14 cellular contexts compared by ENCODE assay signal in the genomic region with DNA sequence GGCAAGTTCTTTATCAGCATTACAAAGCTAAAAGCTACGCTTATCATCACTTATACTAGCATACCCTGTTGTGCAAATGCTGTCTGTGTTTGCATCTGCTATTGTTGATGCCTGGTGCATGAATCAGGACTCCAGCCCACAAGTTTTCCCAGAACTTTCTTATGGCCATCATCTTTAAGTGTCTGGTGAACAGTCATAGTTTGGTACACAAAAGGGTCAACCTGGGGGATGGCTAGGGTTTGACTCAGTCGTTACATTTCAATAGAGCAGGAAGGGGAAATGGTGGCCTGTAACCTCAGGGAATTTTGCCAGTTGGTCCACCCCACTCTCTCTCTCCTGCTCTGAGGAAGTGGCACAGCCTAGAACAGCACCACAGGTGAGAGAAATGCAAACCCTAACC. TPM values are rescaled to one million over a fixed set of nuclear protein-coding genes. Genes with fewer than 3 reads are reported as not detected.
DNase-seq lines count a peak whose midpoint lies in the region; ATAC-seq and TF ChIP-seq lines count a peak whose summit lies in the region.
"Had no signal": no experiment of that assay in that cellular context is flagged by ENCODE, and none has a peak within 500 bp of the region (broad histone marks: within the 10 kb centered on the region; RNA-seq: fewer than 3 reads in every experiment).

No MANE protein-coding gene starts in this region.

- peaks cover 56% of the 10 kb centered on the region for H3K4me1 ChIP-seq in CD4-positive, alpha-beta memory T cell (ENCODE audit: insufficient read depth, low read length)
- H3K4me1 ChIP-seq in IMR-90 (ENCODE audit: control insufficient read depth, insufficient read depth, low read length) (no peaks in the 10 kb centered on the region), MM.1S (ENCODE audit: low read length) (no peaks in the 10 kb centered on the region)
- H3K4me1 ChIP-seq in naive thymus-derived CD4-positive, alpha-beta T cell (ENCODE audit: control insufficient read depth in 2 of 2, insufficient read depth in 2 of 2, low read length in 2 of 2), result peaks cover 21 to 56% of the 10 kb centered on the region in 2 donors

- H3K9me3 ChIP-seq in CD4-positive, alpha-beta memory T cell (ENCODE audit: control insufficient read depth in 1 of 2, low read length in 2 of 2), result no peaks in the 10 kb centered on the region
- H3K9me3 ChIP-seq in IMR-90 (ENCODE audit: control insufficient read depth, insufficient read depth, low read length), result no peaks in the 10 kb centered on the region
- no peaks in the 10 kb centered on the region for H3K9me3 ChIP-seq in naive thymus-derived CD4-positive, alpha-beta T cell (ENCODE audit: control insufficient read depth in 2 of 3, low read length in 3 of 3)
- no peaks in the 10 kb centered on the region for H3K9me3 ChIP-seq in MM.1S (replicated peaks; ENCODE audit: insufficient read depth, low read length)

- no peak overlapping the region for H3K18ac ChIP-seq in IMR-90 (ENCODE audit: low read depth, low read length)

- H3K56ac ChIP-seq in IMR-90 (ENCODE audit: extremely low read depth, insufficient read depth, low read length), result no peak overlapping the region

- H2AFZ ChIP-seq in IMR-90 (replicated peaks; ENCODE audit: low read length, poor library complexity) (no peak overlapping the region), MM.1S (ENCODE audit: low read length) (no peak overlapping the region)

- H3K4me2 ChIP-seq in IMR-90 (ENCODE audit: low read depth, low read length), result no peak overlapping the region
- H3K4me2 ChIP-seq in MM.1S (ENCODE audit: low read depth, low read length), result no peak overlapping the region

- H3F3A ChIP-seq in MM.1S (ENCODE audit: insufficient read depth, low read length), result no peaks in the 10 kb centered on the region

- no peaks in the 10 kb centered on the region for H3K9me2 ChIP-seq in MM.1S (replicated peaks; ENCODE audit: insufficient read depth, low read length)

- no peaks in the 10 kb centered on the region for H3K79me1 ChIP-seq in IMR-90 (ENCODE audit: low read depth in 1 of 2, low read length in 2 of 2)

- no peaks in the 10 kb centered on the region for H3K36me3 Mint-ChIP-seq in CD4-positive, alpha-beta memory T cell
- H3K36me3 Mint-ChIP-seq in naive thymus-derived CD4-positive, alpha-beta T cell, result peaks cover 0 to 10% (median 0%) of the 10 kb centered on the region in 5 donors
- no peaks in the 10 kb centered on the region for H3K36me3 Mint-ChIP-seq in progenitor cell of endocrine pancreas (ENCODE audit: insufficient read depth)
- H3K36me3 Mint-ChIP-seq: brain had no signal

- H4K5ac ChIP-seq in IMR-90 (ENCODE audit: low read depth, low read length), result no peak overlapping the region

- H2BK5ac ChIP-seq in IMR-90 (ENCODE audit: low read depth, low read length, poor library complexity, severe bottlenecking), result no peak overlapping the region

- no TSS peak for BruUV-seq in IMR-90 (replicated peaks; lab: Mats Ljungman, UMichigan)

- H3K4ac ChIP-seq in IMR-90 (ENCODE audit: low read depth, low read length), result no peak overlapping the region

- no peaks in the 10 kb centered on the region for H3K79me2 ChIP-seq in MM.1S (ENCODE audit: low read length)

- H2BK120ac ChIP-seq in IMR-90 (ENCODE audit: low read depth, low read length), result no peak overlapping the region

- in situ Hi-C loops in IMR-90 (cut with MboI; ENCODE audit: low sequenced_read_pairs), result no loop called here

- no peaks in the 10 kb centered on the region for H3K9me1 ChIP-seq in IMR-90 (ENCODE audit: insufficient read depth, low read length)

- DNase-seq in CD4-positive, alpha-beta memory T cell, result no peak
- DNase-seq in IMR-90 (peak; percentile 38), astrocyte of the hippocampus (ENCODE audit: low read depth, low spot score) (peak; percentile 62), progenitor cell of endocrine pancreas (ENCODE audit: low spot score, unreplicated experiment) (no peak), MM.1S (no peak)
- no peak for DNase-seq in naive thymus-derived CD4-positive, alpha-beta T cell
- DNase-seq: DMS53, H7, left cardiac atrium, NCI-H510A treated with DMSO at 0.1 percent for 48 hours, SW 1271 had no signal

- TF ChIP-seq CTCF in IMR-90 (conservative IDR thresholded peaks at IDR 0.05; ENCODE audit: low read depth, low read length) (no peak), progenitor cell of endocrine pancreas (IDR thresholded peaks at IDR 0.05; ENCODE audit: unreplicated experiment) (no peak), MM.1S (IDR thresholded peaks at IDR 0.05; ENCODE audit: low read length) (no peak)

- peaks cover 4 to 9% (median 6%) of the 10 kb centered on the region in 8 donors for H3K9me3 Mint-ChIP-seq in CD4-positive, alpha-beta memory T cell
- peaks cover 0 to 12% (median 6%) of the 10 kb centered on the region in 11 donors for H3K9me3 Mint-ChIP-seq in naive thymus-derived CD4-positive, alpha-beta T cell
- H3K9me3 Mint-ChIP-seq in progenitor cell of endocrine pancreas (ENCODE audit: low read depth), result peaks cover 3% of the 10 kb centered on the region

- H3K36me3 ChIP-seq in CD4-positive, alpha-beta memory T cell (ENCODE audit: insufficient read depth, low read length), result no peaks in the 10 kb centered on the region
- H3K36me3 ChIP-seq in IMR-90 (ENCODE audit: control insufficient read depth, insufficient read depth, low read length), result no peaks in the 10 kb centered on the region
- no peaks in the 10 kb centered on the region for H3K36me3 ChIP-seq in naive thymus-derived CD4-positive, alpha-beta T cell (ENCODE audit: control insufficient read depth in 2 of 3, insufficient read depth in 3 of 3, low read length in 3 of 3)
- H3K36me3 ChIP-seq in MM.1S (replicated peaks; ENCODE audit: insufficient read depth, low read length), result no peaks in the 10 kb centered on the region

- ATAC-seq in IMR-90 (ENCODE audit: low read depth) (no peak), GM19455 (IDR thresholded peaks at IDR 0.05; ENCODE audit: unreplicated experiment) (no peak), HG03045 (IDR thresholded peaks at IDR 0.05; ENCODE audit: unreplicated experiment) (no peak)
- ATAC-seq in naive thymus-derived CD4-positive, alpha-beta T cell, result no peak

- H3K4me3 ChIP-seq in CD4-positive, alpha-beta memory T cell (ENCODE audit: low read length in 2 of 2), result no peak overlapping the region
- H3K4me3 ChIP-seq in IMR-90 (ENCODE audit: insufficient read depth, low read depth, low read length), result no peak overlapping the region
- no peak overlapping the region for H3K4me3 ChIP-seq in naive thymus-derived CD4-positive, alpha-beta T cell (ENCODE audit: low read length)
- no peak overlapping the region for H3K4me3 ChIP-seq in MM.1S (ENCODE audit: low read length)

- H4K20me1 ChIP-seq in IMR-90 (ENCODE audit: insufficient read depth, low read length), result no peaks in the 10 kb centered on the region
- H4K20me1 ChIP-seq in MM.1S (ENCODE audit: insufficient read depth, low read length), result no peaks in the 10 kb centered on the region

- no peak for TF ChIP-seq RAD21 in IMR-90 (IDR thresholded peaks at IDR 0.05; ENCODE audit: low read length)

- dilution Hi-C loops in IMR-90 (cut with HindIII; ENCODE audit: low sequenced_read_pairs, unreplicated experiment), result no loop called here

- H2BK20ac ChIP-seq in IMR-90 (ENCODE audit: low read depth, low read length), result no peak overlapping the region

- H3K27me3 ChIP-seq in CD4-positive, alpha-beta memory T cell (ENCODE audit: insufficient read depth, low read length), result no peaks in the 10 kb centered on the region
- H3K27me3 ChIP-seq in IMR-90 (ENCODE audit: control insufficient read depth, insufficient read depth, low read length) (no peaks in the 10 kb centered on the region), MM.1S (replicated peaks; ENCODE audit: insufficient read depth, low read length) (no peaks in the 10 kb centered on the region)
- no peaks in the 10 kb centered on the region for H3K27me3 ChIP-seq in naive thymus-derived CD4-positive, alpha-beta T cell (ENCODE audit: control insufficient read depth in 2 of 2, insufficient read depth in 2 of 2, low read length in 2 of 2)

- H3K9ac ChIP-seq in IMR-90 (ENCODE audit: low read depth, low read length) (no peak overlapping the region), MM.1S (ENCODE audit: low read length) (no peak overlapping the region)

- POLR2A ChIA-PET in CD4-positive, alpha-beta memory T cell (lab: Charles Lee; ENCODE audit: partially characterized antibody), result interaction anchor here (0.7 to 11.4 kb wide), 5 partner anchors 16 to 74 kb away, joined by 3 to 128 read pairs (median 5); no protein-coding TSS in a partner anchor
- POLR2A ChIA-PET in IMR-90 (lab: Charles Lee; ENCODE audit: unreplicated experiment), result no interaction called here
- POLR2A ChIA-PET in naive thymus-derived CD4-positive, alpha-beta T cell (lab: Charles Lee), result interaction anchor here (0.7 to 9.7 kb wide), 12 partner anchors 11 to 81 kb away, joined by 3 to 138 read pairs (median 4); no protein-coding TSS in a partner anchor

- peak overlapping the region in 5 of 8 donors; percentile 7 to 36 (median 22) for H3K4me3 Mint-ChIP-seq in CD4-positive, alpha-beta memory T cell
- H3K4me3 Mint-ChIP-seq in naive thymus-derived CD4-positive, alpha-beta T cell, result peak overlapping the region in 6 of 10 donors; percentile 6 to 66 (median 37)
- H3K4me3 Mint-ChIP-seq in progenitor cell of endocrine pancreas (ENCODE audit: low read depth), result no peak overlapping the region
- H3K4me3 Mint-ChIP-seq: brain had no signal

- TF ChIP-seq POLR2A in IMR-90 (IDR thresholded peaks at IDR 0.05; ENCODE audit: low read depth, low read length), result no peak

- H3K27ac Mint-ChIP-seq in CD4-positive, alpha-beta memory T cell, result peak overlapping the region in 4 of 7 donors; percentile 19 to 72 (median 34)
- peak overlapping the region in 7 of 9 donors; percentile 11 to 89 (median 69) for H3K27ac Mint-ChIP-seq in naive thymus-derived CD4-positive, alpha-beta T cell
- H3K27ac Mint-ChIP-seq in progenitor cell of endocrine pancreas, result no peak overlapping the region
- H3K27ac Mint-ChIP-seq: brain had no signal

- no CpG with 5 or more reads among the region's 2 CpGs for WGBS in IMR-90 (ENCODE audit: extremely low coverage in 2 of 2, insufficient read length in 1 of 2), 2 experiments

- H3K4me1 Mint-ChIP-seq in CD4-positive, alpha-beta memory T cell, result peaks cover 35 to 62% (median 51%) of the 10 kb centered on the region in 4 donors
- H3K4me1 Mint-ChIP-seq in naive thymus-derived CD4-positive, alpha-beta T cell, result peaks cover 25 to 68% (median 48%) of the 10 kb centered on the region in 7 donors
- peaks cover 3% of the 10 kb centered on the region for H3K4me1 Mint-ChIP-seq in progenitor cell of endocrine pancreas (ENCODE audit: low read depth)
- H3K4me1 Mint-ChIP-seq: brain had no signal

- no peak overlapping the region for H3K14ac ChIP-seq in IMR-90 (replicated peaks; ENCODE audit: low read depth, low read length)

- no peak overlapping the region for H2AK9ac ChIP-seq in IMR-90 (replicated peaks; ENCODE audit: low read depth, low read length, poor library complexity)

- no peak overlapping the region for H4K8ac ChIP-seq in IMR-90 (ENCODE audit: low read depth in 2 of 2, low read length in 2 of 2)

- H3K27me3 Mint-ChIP-seq in CD4-positive, alpha-beta memory T cell, result no peaks in the 10 kb centered on the region
- H3K27me3 Mint-ChIP-seq in naive thymus-derived CD4-positive, alpha-beta T cell, result no peaks in the 10 kb centered on the region
- H3K27me3 Mint-ChIP-seq in progenitor cell of endocrine pancreas, result peaks cover 3% of the 10 kb centered on the region
- H3K27me3 Mint-ChIP-seq: brain had no signal

- H2AK5ac ChIP-seq in IMR-90 (ENCODE audit: low read depth, low read length), result no peak overlapping the region

- intact Hi-C loops in CD4-positive, alpha-beta memory T cell (cut with micrococcal nuclease), result no loop called here
- intact Hi-C loops in IMR-90 (cut with micrococcal nuclease), result no loop called here
- intact Hi-C loops in naive thymus-derived CD4-positive, alpha-beta T cell (cut with micrococcal nuclease), result loop anchor here in 1 of 2 donors (2.0 kb wide), 1 partner anchor 17 kb away; no protein-coding TSS in a partner anchor

- no peak overlapping the region for H2BK15ac ChIP-seq in IMR-90 (ENCODE audit: low read depth, low read length)

- H3K23ac ChIP-seq in IMR-90 (ENCODE audit: low read depth, low read length), result no peak overlapping the region

- CTCF ChIA-PET in CD4-positive, alpha-beta memory T cell (lab: Charles Lee; ENCODE audit: partially characterized antibody), result interaction anchor here (1.1 to 2.2 kb wide), 5 partner anchors 17 to 74 kb away, joined by 3 to 9 read pairs (median 3); no protein-coding TSS in a partner anchor
- CTCF ChIA-PET in IMR-90 (lab: Yijun Ruan, JAX), result no interaction called here
- CTCF ChIA-PET in naive thymus-derived CD4-positive, alpha-beta T cell (lab: Charles Lee), result interaction anchor here (1.2 to 1.5 kb wide), 3 partner anchors 17 to 59 kb away, joined by 4 to 5 read pairs (median 5); no protein-coding TSS in a partner anchor

- no peak overlapping the region for H3K27ac ChIP-seq in CD4-positive, alpha-beta memory T cell (ENCODE audit: low read depth, low read length)
- no peak overlapping the region for H3K27ac ChIP-seq in IMR-90 (ENCODE audit: insufficient read depth, low read length)
- H3K27ac ChIP-seq in naive thymus-derived CD4-positive, alpha-beta T cell (ENCODE audit: low read depth, low read length), result peak overlapping the region; percentile 9
- H3K27ac ChIP-seq in MM.1S (ENCODE audit: low read length), result no peak overlapping the region

- H4K91ac ChIP-seq in IMR-90 (ENCODE audit: insufficient read depth, low read depth, low read length), result no peak overlapping the region

RNA-seq across cellular contexts. Expression of a gene that starts 35.4 kb away (rescaled TPM):
- total RNA-seq in CD4-positive, alpha-beta memory T cell, result 100 to 1,000 TPM; 378 to 396 TPM
- polyA plus RNA-seq in CD4-positive, alpha-beta memory T cell, result 1,000 to 10,000 TPM in 1 of 2 donors, 100 to 1,000 TPM in 1; 876 to 1,603 TPM
- total RNA-seq in IMR-90 (2012; rRNA removed) (not detected in 2 replicates), progenitor cell of endocrine pancreas (0.16 and 0.69 TPM in 2 replicates)
- not detected in 2 replicates for polyA plus RNA-seq in IMR-90 (2012; rRNA removed)
- not detected in 2 replicates for polyA plus RNA-seq in IMR-90 (2012; cell fraction: cytosol; rRNA removed)
- polyA plus RNA-seq in IMR-90 (2012; cell fraction: nucleus; rRNA removed; ENCODE audit: low replicate concordance), result not detected in 2 replicates
- total RNA-seq in naive thymus-derived CD4-positive, alpha-beta T cell, result 100 to 1,000 TPM; 303 to 633 (median 519) TPM
- polyA plus RNA-seq in naive thymus-derived CD4-positive, alpha-beta T cell, result 1,000 to 10,000 TPM; 2,291 to 2,521 TPM
- total RNA-seq: H7 had no signal

RNA-seq across cellular contexts. Expression of a gene that starts 46.1 kb away (rescaled TPM):
- total RNA-seq in CD4-positive, alpha-beta memory T cell, result 1 to 10 TPM; 1.9 to 2.2 TPM
- polyA plus RNA-seq in CD4-positive, alpha-beta memory T cell, result 1 to 10 TPM in 1 of 2 donors, not detected in 1; 1.4 TPM
- total RNA-seq in IMR-90 (2012; rRNA removed) (not detected in 2 replicates), progenitor cell of endocrine pancreas (not detected in 2 replicates)
- not detected in 2 replicates for polyA plus RNA-seq in IMR-90 (2012; rRNA removed)
- polyA plus RNA-seq in IMR-90 (2012; cell fraction: cytosol; rRNA removed), result not detected in 2 replicates
- not detected in 2 replicates for polyA plus RNA-seq in IMR-90 (2012; cell fraction: nucleus; rRNA removed; ENCODE audit: low replicate concordance)
- total RNA-seq in naive thymus-derived CD4-positive, alpha-beta T cell, result 1 to 10 TPM in 4 of 5 experiments, under 1 TPM in 1; 0.27 to 3.2 (median 2.3) TPM
- under 1 TPM; 0.39 to 0.50 TPM for polyA plus RNA-seq in naive thymus-derived CD4-positive, alpha-beta T cell
- total RNA-seq: H7 had no signal

RNA-seq across cellular contexts. Expression of a gene that starts 57.9 kb away (rescaled TPM):
- not detected for total RNA-seq in CD4-positive, alpha-beta memory T cell
- polyA plus RNA-seq in CD4-positive, alpha-beta memory T cell, result not detected
- total RNA-seq in IMR-90 (2012; rRNA removed) (not detected in 2 replicates), progenitor cell of endocrine pancreas (not detected in 2 replicates)
- not detected in 2 replicates for polyA plus RNA-seq in IMR-90 (2012; rRNA removed)
- polyA plus RNA-seq in IMR-90 (2012; cell fraction: cytosol; rRNA removed), result not detected in 2 replicates
- polyA plus RNA-seq in IMR-90 (2012; cell fraction: nucleus; rRNA removed; ENCODE audit: low replicate concordance), result not detected in 2 replicates
- total RNA-seq in naive thymus-derived CD4-positive, alpha-beta T cell, result not detected
- not detected for polyA plus RNA-seq in naive thymus-derived CD4-positive, alpha-beta T cell
- total RNA-seq: H7 had no signal

Comparison
In these comparisons a context has a peak if more than half of its experiments do, and no peak if none do; other contexts are left out.
1. DNase-seq: peak in IMR-90 (single experiment) and astrocyte of the hippocampus (single experiment); none in CD4-positive, alpha-beta memory T cell (0 of 5), naive thymus-derived CD4-positive, alpha-beta T cell (0 of 9), progenitor cell of endocrine pancreas (single experiment) and MM.1S (single experiment).
2. RNA of a gene that starts 35.4 kb away (total RNA-seq): 303 to 633 TPM in naive thymus-derived CD4-positive, alpha-beta T cell and 378 to 396 TPM in CD4-positive, alpha-beta memory T cell; 0.16 to 0.69 TPM in progenitor cell of endocrine pancreas and not detected in IMR-90; every median in the first group is over 100 times any median in the second.